2 cellular contexts compared by ENCODE assay signal in the genomic region with DNA sequence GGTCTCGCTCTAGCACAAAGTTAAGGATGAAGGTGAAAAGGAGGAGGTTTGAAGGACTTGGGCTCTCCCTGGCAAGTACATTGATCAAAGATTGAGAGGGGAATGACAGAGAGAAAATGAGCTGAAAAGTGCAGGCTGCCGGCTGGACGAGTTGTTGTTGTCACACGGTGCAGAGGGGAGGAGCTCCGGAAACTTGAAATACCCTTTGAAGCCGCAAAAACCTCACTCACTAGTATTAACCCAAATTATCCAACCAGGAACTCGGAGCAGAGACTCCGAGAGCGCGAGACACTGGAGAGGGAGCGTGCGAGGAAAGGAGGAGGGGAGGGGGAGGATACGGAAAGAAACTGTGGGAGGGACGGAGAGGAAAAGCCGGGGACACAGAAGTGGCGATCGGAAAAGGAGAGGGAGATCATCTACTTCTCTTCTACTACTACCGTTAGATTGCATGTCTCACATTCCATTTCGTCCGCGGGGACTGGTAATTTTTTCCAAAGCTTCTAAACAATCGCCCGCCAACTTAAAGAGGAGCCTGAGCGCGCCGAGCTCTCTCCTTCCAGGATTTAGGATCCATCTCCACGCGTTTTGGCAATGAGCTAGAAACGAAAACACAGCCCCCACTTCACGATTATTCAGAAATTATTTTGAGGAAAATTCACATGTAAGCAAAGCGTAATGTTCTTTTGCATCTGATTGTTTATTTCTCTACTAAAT.
TF ChIP-seq lines count a peak whose summit lies in the region.

A gene (minus strand): TSS at position 104 of the 714 bp plus-strand sequence.

TF ChIP-seq in SK-N-SH, 30 proteins besides CTCF, POLR2A, EP300 and RAD21:
- TF ChIP-seq MEF2A (IDR thresholded peaks at IDR 0.05; ENCODE audit: borderline replicate concordance, low read depth): no peak
- TF ChIP-seq MXI1 (IDR thresholded peaks at IDR 0.05; ENCODE audit: low read depth, low read length): peak; percentile 74
- TF ChIP-seq JUND (IDR thresholded peaks at IDR 0.05): no peak
- TF ChIP-seq, protein P1, sequence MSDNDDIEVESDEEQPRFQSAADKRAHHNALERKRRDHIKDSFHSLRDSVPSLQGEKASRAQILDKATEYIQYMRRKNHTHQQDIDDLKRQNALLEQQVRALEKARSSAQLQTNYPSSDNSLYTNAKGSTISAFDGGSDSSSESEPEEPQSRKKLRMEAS (IDR thresholded peaks at IDR 0.05; ENCODE audit: low read depth): peak; percentile 39; the same call in 1 of the 2 replicates
- TF ChIP-seq RCOR1 (IDR thresholded peaks at IDR 0.05; ENCODE audit: low read length): peak; percentile 53; the same call in 1 of the 2 replicates
- TF ChIP-seq GATA2 (CRISPR knock-in tag; IDR thresholded peaks at IDR 0.05): no peak
- TF ChIP-seq CHD2 (IDR thresholded peaks at IDR 0.05; ENCODE audit: low read length, partially characterized antibody): peak; percentile 93
- TF ChIP-seq SMC3 (IDR thresholded peaks at IDR 0.05; ENCODE audit: low read depth, low read length): peak; percentile 14; the same call in 1 of the 2 replicates

TF ChIP-seq in H1, 55 proteins besides CTCF, POLR2A, EP300 and RAD21:
- TF ChIP-seq EZH2 (IDR thresholded peaks at IDR 0.05; ENCODE audit: low read depth, low read length, severe bottlenecking): peak; percentile 55
- TF ChIP-seq KDM1A (IDR thresholded peaks at IDR 0.05; ENCODE audit: borderline replicate concordance, low read length): 0 out of 2 replicates have a peak, but pooled peaks have one; percentile 40
- TF ChIP-seq BACH1 (IDR thresholded peaks at IDR 0.05; ENCODE audit: low read length): no peak
- TF ChIP-seq, protein P2, sequence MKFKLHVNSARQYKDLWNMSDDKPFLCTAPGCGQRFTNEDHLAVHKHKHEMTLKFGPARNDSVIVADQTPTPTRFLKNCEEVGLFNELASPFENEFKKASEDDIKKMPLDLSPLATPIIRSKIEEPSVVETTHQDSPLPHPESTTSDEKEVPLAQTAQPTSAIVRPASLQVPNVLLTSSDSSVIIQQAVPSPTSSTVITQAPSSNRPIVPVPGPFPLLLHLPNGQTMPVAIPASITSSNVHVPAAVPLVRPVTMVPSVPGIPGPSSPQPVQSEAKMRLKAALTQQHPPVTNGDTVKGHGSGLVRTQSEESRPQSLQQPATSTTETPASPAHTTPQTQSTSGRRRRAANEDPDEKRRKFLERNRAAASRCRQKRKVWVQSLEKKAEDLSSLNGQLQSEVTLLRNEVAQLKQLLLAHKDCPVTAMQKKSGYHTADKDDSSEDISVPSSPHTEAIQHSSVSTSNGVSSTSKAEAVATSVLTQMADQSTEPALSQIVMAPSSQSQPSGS (IDR thresholded peaks at IDR 0.05; ENCODE audit: low read length): no peak
- peak; percentile 65 for TF ChIP-seq ASH2L (IDR thresholded peaks at IDR 0.05; ENCODE audit: low read length)
- TF ChIP-seq KDM4A (IDR thresholded peaks at IDR 0.05; ENCODE audit: low read depth, low read length, severe bottlenecking): peak; percentile 93
- 0 out of 2 replicates have a peak, but pooled peaks have one; percentile 5 for TF ChIP-seq SP1 (IDR thresholded peaks at IDR 0.05; ENCODE audit: low read depth, low read length)
- peak; percentile 71; the same call in 1 of the 2 replicates for TF ChIP-seq SUZ12 (IDR thresholded peaks at IDR 0.05; ENCODE audit: low read length)
- no peak for TF ChIP-seq JUND (IDR thresholded peaks at IDR 0.05; ENCODE audit: low read length)
- TF ChIP-seq, protein P1 (IDR thresholded peaks at IDR 0.05): 0 out of 2 replicates have a peak, but pooled peaks have one; percentile 18
- peak; percentile 58 for TF ChIP-seq RNF2 (IDR thresholded peaks at IDR 0.05; ENCODE audit: borderline replicate concordance, low read depth, low read length, missing control alignments, poor library complexity, severe bottlenecking)
- TF ChIP-seq BRCA1 (IDR thresholded peaks at IDR 0.05; ENCODE audit: low read depth, low read length): no peak
- no peak for TF ChIP-seq TBP (IDR thresholded peaks at IDR 0.05; ENCODE audit: low read depth, low read length)
- TF ChIP-seq, protein P3, sequence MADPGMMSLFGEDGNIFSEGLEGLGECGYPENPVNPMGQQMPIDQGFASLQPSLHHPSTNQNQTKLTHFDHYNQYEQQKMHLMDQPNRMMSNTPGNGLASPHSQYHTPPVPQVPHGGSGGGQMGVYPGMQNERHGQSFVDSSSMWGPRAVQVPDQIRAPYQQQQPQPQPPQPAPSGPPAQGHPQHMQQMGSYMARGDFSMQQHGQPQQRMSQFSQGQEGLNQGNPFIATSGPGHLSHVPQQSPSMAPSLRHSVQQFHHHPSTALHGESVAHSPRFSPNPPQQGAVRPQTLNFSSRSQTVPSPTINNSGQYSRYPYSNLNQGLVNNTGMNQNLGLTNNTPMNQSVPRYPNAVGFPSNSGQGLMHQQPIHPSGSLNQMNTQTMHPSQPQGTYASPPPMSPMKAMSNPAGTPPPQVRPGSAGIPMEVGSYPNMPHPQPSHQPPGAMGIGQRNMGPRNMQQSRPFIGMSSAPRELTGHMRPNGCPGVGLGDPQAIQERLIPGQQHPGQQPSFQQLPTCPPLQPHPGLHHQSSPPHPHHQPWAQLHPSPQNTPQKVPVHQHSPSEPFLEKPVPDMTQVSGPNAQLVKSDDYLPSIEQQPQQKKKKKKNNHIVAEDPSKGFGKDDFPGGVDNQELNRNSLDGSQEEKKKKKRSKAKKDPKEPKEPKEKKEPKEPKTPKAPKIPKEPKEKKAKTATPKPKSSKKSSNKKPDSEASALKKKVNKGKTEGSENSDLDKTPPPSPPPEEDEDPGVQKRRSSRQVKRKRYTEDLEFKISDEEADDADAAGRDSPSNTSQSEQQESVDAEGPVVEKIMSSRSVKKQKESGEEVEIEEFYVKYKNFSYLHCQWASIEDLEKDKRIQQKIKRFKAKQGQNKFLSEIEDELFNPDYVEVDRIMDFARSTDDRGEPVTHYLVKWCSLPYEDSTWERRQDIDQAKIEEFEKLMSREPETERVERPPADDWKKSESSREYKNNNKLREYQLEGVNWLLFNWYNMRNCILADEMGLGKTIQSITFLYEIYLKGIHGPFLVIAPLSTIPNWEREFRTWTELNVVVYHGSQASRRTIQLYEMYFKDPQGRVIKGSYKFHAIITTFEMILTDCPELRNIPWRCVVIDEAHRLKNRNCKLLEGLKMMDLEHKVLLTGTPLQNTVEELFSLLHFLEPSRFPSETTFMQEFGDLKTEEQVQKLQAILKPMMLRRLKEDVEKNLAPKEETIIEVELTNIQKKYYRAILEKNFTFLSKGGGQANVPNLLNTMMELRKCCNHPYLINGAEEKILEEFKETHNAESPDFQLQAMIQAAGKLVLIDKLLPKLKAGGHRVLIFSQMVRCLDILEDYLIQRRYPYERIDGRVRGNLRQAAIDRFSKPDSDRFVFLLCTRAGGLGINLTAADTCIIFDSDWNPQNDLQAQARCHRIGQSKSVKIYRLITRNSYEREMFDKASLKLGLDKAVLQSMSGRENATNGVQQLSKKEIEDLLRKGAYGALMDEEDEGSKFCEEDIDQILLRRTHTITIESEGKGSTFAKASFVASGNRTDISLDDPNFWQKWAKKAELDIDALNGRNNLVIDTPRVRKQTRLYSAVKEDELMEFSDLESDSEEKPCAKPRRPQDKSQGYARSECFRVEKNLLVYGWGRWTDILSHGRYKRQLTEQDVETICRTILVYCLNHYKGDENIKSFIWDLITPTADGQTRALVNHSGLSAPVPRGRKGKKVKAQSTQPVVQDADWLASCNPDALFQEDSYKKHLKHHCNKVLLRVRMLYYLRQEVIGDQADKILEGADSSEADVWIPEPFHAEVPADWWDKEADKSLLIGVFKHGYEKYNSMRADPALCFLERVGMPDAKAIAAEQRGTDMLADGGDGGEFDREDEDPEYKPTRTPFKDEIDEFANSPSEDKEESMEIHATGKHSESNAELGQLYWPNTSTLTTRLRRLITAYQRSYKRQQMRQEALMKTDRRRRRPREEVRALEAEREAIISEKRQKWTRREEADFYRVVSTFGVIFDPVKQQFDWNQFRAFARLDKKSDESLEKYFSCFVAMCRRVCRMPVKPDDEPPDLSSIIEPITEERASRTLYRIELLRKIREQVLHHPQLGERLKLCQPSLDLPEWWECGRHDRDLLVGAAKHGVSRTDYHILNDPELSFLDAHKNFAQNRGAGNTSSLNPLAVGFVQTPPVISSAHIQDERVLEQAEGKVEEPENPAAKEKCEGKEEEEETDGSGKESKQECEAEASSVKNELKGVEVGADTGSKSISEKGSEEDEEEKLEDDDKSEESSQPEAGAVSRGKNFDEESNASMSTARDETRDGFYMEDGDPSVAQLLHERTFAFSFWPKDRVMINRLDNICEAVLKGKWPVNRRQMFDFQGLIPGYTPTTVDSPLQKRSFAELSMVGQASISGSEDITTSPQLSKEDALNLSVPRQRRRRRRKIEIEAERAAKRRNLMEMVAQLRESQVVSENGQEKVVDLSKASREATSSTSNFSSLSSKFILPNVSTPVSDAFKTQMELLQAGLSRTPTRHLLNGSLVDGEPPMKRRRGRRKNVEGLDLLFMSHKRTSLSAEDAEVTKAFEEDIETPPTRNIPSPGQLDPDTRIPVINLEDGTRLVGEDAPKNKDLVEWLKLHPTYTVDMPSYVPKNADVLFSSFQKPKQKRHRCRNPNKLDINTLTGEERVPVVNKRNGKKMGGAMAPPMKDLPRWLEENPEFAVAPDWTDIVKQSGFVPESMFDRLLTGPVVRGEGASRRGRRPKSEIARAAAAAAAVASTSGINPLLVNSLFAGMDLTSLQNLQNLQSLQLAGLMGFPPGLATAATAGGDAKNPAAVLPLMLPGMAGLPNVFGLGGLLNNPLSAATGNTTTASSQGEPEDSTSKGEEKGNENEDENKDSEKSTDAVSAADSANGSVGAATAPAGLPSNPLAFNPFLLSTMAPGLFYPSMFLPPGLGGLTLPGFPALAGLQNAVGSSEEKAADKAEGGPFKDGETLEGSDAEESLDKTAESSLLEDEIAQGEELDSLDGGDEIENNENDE (IDR thresholded peaks at IDR 0.05; ENCODE audit: insufficient replicate concordance, low read length): no peak
TF ChIP-seq in H1: peak in this region for 8.
